ENCODE assay signal across 25 cellular contexts in genomic region chr13:87497426-87497825, GRCh38.
"Had no signal": no experiment of that assay in that cellular context is flagged by ENCODE, and none has a peak within 500 bp of the region (broad histone marks: within the 10 kb centered on the region; RNA-seq: fewer than 3 reads in every experiment).

No MANE protein-coding gene starts in this region.

- H3K27ac ChIP-seq: adrenal gland, SJSA1 had no signal

- H3K9me2 ChIP-seq: SK-N-SH had no signal

- H3K9me3 ChIP-seq: MG63, SK-N-SH had no signal

- H3K9ac ChIP-seq: SK-N-SH had no signal

- DNase-seq: activated CD4-positive, alpha-beta T cell treated with anti-CD3 and anti-CD28 coated beads, Interleukin-2, amount 10 ng/mL, durations not matched to agents 24 days and 14 days; activated CD4-positive, alpha-beta T cell treated with anti-CD3 and anti-CD28 coated beads, Interleukin-2, amount 50 U/mL, for 4 hours; activated CD8-positive, alpha-beta T cell treated with anti-CD3 and anti-CD28 coated beads, Interleukin-2, amount 10 ng/mL, durations not matched to agents 7 days and 5 days; activated gamma-delta T cell treated with Interleukin-2 at 50 U/mL for 16 hours; activated naive CD4-positive, alpha-beta T cell treated with anti-CD3 and anti-CD28 coated beads for 36 hours; activated T-cell treated with anti-CD3 and anti-CD28 coated beads, Interleukin-2, amount 50 U/mL, for 24 hours; adrenal gland; central memory CD4-positive, alpha-beta T cell; Kasumi-1; KG1; MG63; MV-4-11; NCI-H1092; NCI-H1417; NCI-H146; NCI-H187; NCI-H2029 treated with DMSO at 0.1 percent for 48 hours; NCI-H345; NCI-H524 treated with DMSO at 0.1 percent for 48 hours; RPMI8226; SHP77 treated with DMSO at 0.1 percent for 48 hours; SK-N-SH had no signal

- H3K27me3 ChIP-seq: adrenal gland, MG63, SJSA1 had no signal

- H3K36me3 ChIP-seq: adrenal gland, MG63, SJSA1 had no signal

- ATAC-seq: activated CD8-positive, alpha-beta T cell treated with anti-CD3 and anti-CD28 coated beads, Interleukin-2, amount 10 ng/mL, durations not matched to agents 7 days and 5 days; activated naive CD4-positive, alpha-beta T cell treated with anti-CD3 and anti-CD28 coated beads, Interleukin-2, amount 50 U/mL, for 72 hours; Panc1 had no signal

- H3K4me2 ChIP-seq: SK-N-SH had no signal

- H3K4me1 ChIP-seq: adrenal gland, SJSA1 had no signal

- H3K4me3 ChIP-seq: adrenal gland, MG63, SJSA1 had no signal
